In the genomic region with DNA sequence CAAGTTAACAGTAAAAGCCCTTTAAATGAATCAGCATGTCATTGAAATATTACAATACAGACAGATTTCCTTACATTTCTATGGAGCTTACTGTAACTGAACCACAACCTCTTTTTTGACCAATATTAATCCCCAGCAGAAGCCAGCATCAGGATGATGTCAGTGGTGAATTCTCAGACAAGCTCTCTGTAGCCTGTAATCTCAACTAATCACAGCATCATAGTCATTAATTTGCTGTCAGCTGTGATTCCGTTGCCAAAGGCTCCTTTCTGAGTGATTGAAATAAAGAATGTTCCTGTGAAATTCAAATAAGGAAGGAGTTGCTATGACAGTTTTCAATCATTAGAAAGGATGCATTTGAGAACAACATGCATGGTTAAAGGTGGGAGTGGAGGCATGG, we compare ENCODE assay signal across 26 cellular contexts.
DNase-seq lines count a peak whose midpoint lies in the region; ATAC-seq and TF ChIP-seq lines count a peak whose summit lies in the region.
"Had no signal": no experiment of that assay in that cellular context is flagged by ENCODE, and none has a peak within 500 bp of the region (broad histone marks: within the 10 kb centered on the region; RNA-seq: fewer than 3 reads in every experiment).

No MANE protein-coding gene starts in this region.

- peak overlapping the region; percentile 72 for H3K27ac ChIP-seq in left ventricle myocardium inferior (replicated peaks)
- peak overlapping the region; percentile 48 for H3K27ac ChIP-seq in SJCRH30
- H3K27ac ChIP-seq: A549; BLaER1 treated with 17β-estradiol and CSF1 and Interleukin-3, amounts not matched to agents 10 nM and 100 nM; SJSA1 had no signal

- no peaks in the 10 kb centered on the region for H3K9me3 ChIP-seq in left ventricle myocardium inferior (replicated peaks)
- H3K9me3 ChIP-seq in SJCRH30 (replicated peaks), result no peaks in the 10 kb centered on the region
- H3K9me3 ChIP-seq: A549; BLaER1 treated with 17β-estradiol and CSF1 and Interleukin-3, amounts not matched to agents 10 nM and 100 nM; Caco-2; SJSA1 had no signal

- no peak for ATAC-seq in Right ventricle myocardium inferior
- ATAC-seq: A549, PC-3 had no signal

- H3K36me3 ChIP-seq in left ventricle myocardium inferior, result no peaks in the 10 kb centered on the region
- no peaks in the 10 kb centered on the region for H3K36me3 ChIP-seq in SJCRH30
- H3K36me3 ChIP-seq: BLaER1 treated with 17β-estradiol and CSF1 and Interleukin-3, amounts not matched to agents 10 nM and 100 nM; SJSA1 had no signal

- intact Hi-C loops in left ventricle myocardium inferior (cut with micrococcal nuclease), result no loop called here
- intact Hi-C loops in Right ventricle myocardium inferior (cut with DNase I), result no loop called here

- H3K27me3 ChIP-seq in left ventricle myocardium inferior (ENCODE audit: low read depth) (no peaks in the 10 kb centered on the region), SJCRH30 (no peaks in the 10 kb centered on the region)
- H3K27me3 ChIP-seq: BLaER1 treated with 17β-estradiol and CSF1 and Interleukin-3, amounts not matched to agents 10 nM and 100 nM; SJSA1 had no signal

- peaks cover 5% of the 10 kb centered on the region for H3K4me1 ChIP-seq in left ventricle myocardium inferior
- H3K4me1 ChIP-seq in SJCRH30, result peaks cover 42% of the 10 kb centered on the region
- H3K4me1 ChIP-seq: A549, Caco-2, SJSA1 had no signal

- H3K4me3 ChIP-seq in left ventricle myocardium inferior (no peak overlapping the region), SJCRH30 (no peak overlapping the region)
- H3K4me3 ChIP-seq: A549; BLaER1 treated with 17β-estradiol and CSF1 and Interleukin-3, amounts not matched to agents 10 nM and 100 nM; SJSA1 had no signal

- DNase-seq in left ventricle myocardium inferior, result no peak
- no peak for DNase-seq in Right ventricle myocardium inferior (ENCODE audit: missing footprints)
- peak; percentile 21 to 66 for DNase-seq in SJCRH30
- peak; percentile 13 for DNase-seq in kidney tubule cell (ENCODE audit: low spot score)
- no peak for DNase-seq in COLO829 (ENCODE audit: low spot score)
- DNase-seq in OCI-M1 (lab: John Stamatoyannopoulos, UW), result no peak
- DNase-seq in NCI-H446 (lab: John Stamatoyannopoulos, UW), result no peak
- DNase-seq: AML-193; Caco-2; CD4-positive, alpha-beta memory T cell; DMS 273 treated with DMSO at 0.1 percent for 48 hours; DMS79; EL; GDM1; Karpas-422; MV-4-11; NCI-H1105; NCI-H1436 treated with DMSO at 0.1 percent for 48 hours; NCI-H187 treated with DMSO at 0.1 percent for 48 hours; NCI-H2171 treated with DMSO at 0.1 percent for 48 hours; NCI-H345; NCI-H524; PC-3 had no signal

- TF ChIP-seq CTCF in left ventricle myocardium inferior (IDR thresholded peaks at IDR 0.05; ENCODE audit: borderline replicate concordance), result no peak

Comparison
In these comparisons a context has a peak if more than half of its experiments do, and no peak if none do; other contexts are left out.
1. DNase-seq: peak in SJCRH30 (2 of 2) and kidney tubule cell (single experiment); none in left ventricle myocardium inferior (single experiment), Right ventricle myocardium inferior (single experiment), COLO829 (single experiment), OCI-M1 (single experiment) and NCI-H446 (0 of 2).